In the genomic region with DNA sequence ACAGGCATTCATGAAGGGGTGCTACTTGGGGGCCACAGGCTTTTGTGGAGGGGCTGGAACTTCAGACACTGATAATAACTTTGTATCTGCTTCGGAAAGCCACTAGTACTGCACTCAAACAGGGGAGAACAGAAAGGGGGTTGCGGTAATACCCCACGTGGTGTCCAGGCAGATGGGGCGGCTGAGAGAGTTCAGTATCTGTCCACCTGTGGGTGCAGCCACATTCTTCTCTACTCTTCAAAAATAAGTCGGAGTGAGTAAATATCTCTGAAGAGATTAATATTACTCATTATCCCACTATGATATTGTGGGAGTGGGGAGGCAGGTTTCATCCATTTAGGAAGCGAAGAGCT, we compare ENCODE assay signal across 9 cellular contexts.
DNase-seq lines count a peak whose midpoint lies in the region; ATAC-seq and TF ChIP-seq lines count a peak whose summit lies in the region.
"Had no signal": no experiment of that assay in that cellular context is flagged by ENCODE, and none has a peak within 500 bp of the region (broad histone marks: within the 10 kb centered on the region; RNA-seq: fewer than 3 reads in every experiment).

No MANE protein-coding gene starts in this region.

- CTCF ChIA-PET in mammary epithelial cell (lab: Charles Lee; ENCODE audit: low non-redundant PET), result no interaction called here

- no peaks in the 10 kb centered on the region for H3K36me3 Mint-ChIP-seq in neural progenitor cell

- H3K79me2 ChIP-seq in mammary epithelial cell (ENCODE audit: insufficient read depth, low read length) (no peaks in the 10 kb centered on the region), neural progenitor cell (ENCODE audit: low read depth) (no peaks in the 10 kb centered on the region)

- no TSS peak for BruUV-seq in mammary epithelial cell (replicated peaks; lab: Mats Ljungman, UMichigan)

- no peaks in the 10 kb centered on the region for H4K20me1 ChIP-seq in mammary epithelial cell (ENCODE audit: insufficient read depth, low read length)
- H4K20me1 ChIP-seq in neural progenitor cell (ENCODE audit: low read depth), result no peaks in the 10 kb centered on the region

- H3K4me1 ChIP-seq in BE2C, result peaks cover 61% of the 10 kb centered on the region
- H3K4me1 ChIP-seq in HUES48 (ENCODE audit: control insufficient read depth, insufficient read depth, low read length), result peaks cover 67% of the 10 kb centered on the region
- peaks cover 53% of the 10 kb centered on the region for H3K4me1 ChIP-seq in mammary epithelial cell (ENCODE audit: insufficient read depth, low read length)
- peaks cover 80% of the 10 kb centered on the region for H3K4me1 ChIP-seq in neural progenitor cell

- peaks cover 12% of the 10 kb centered on the region for H3K27me3 Mint-ChIP-seq in neural progenitor cell (ENCODE audit: insufficient read depth, low read depth)

- H3K4me3 ChIP-seq in BE2C (ENCODE audit: low read depth, low read length), result peak overlapping the region; percentile 54
- peak overlapping the region; percentile 57 for H3K4me3 ChIP-seq in HUES48 (ENCODE audit: low read depth, low read length)
- no peak overlapping the region for H3K4me3 ChIP-seq in mammary epithelial cell (replicated peaks in 1 of 3; ENCODE audit: insufficient read depth in 1 of 3, low read depth in 2 of 3, low read length in 3 of 3)
- H3K4me3 ChIP-seq in neural progenitor cell, result peak overlapping the region; percentile 46

- peak overlapping the region; percentile 92 for H3K4me3 Mint-ChIP-seq in neural progenitor cell

- intact Hi-C loops in mammary epithelial cell (cut with micrococcal nuclease), result loop anchor here (5.0 kb wide), 3 partner anchors 119 to 426 kb away; partner anchors contain the start of gene ATG10

- H3K4me2 ChIP-seq in mammary epithelial cell (ENCODE audit: insufficient read depth, low read depth, low read length), result no peak overlapping the region
- H3K4me2 ChIP-seq in neural progenitor cell, result peak overlapping the region; percentile 76

- H3K9me3 ChIP-seq in BE2C (no peaks in the 10 kb centered on the region), HUES48 (ENCODE audit: control insufficient read depth, insufficient read depth, low read length) (no peaks in the 10 kb centered on the region), mammary epithelial cell (replicated peaks; ENCODE audit: insufficient read depth, low read length) (no peaks in the 10 kb centered on the region), neural progenitor cell (ENCODE audit: low read depth) (no peaks in the 10 kb centered on the region)

- DNase-seq in BE2C (no peak), mammary epithelial cell (no peak), neural progenitor cell (ENCODE audit: low spot score) (peak; percentile 14), NCI-H748 treated with DMSO at 0.1 percent for 48 hours (lab: John Stamatoyannopoulos, UW) (no peak), left lobe of liver (ENCODE audit: low spot score) (no peak)
- DNase-seq: foreskin keratinocyte had no signal

- H3K9me3 Mint-ChIP-seq in neural progenitor cell, result peaks cover 4% of the 10 kb centered on the region

- H3K9ac ChIP-seq in HUES48 (ENCODE audit: low read depth, low read length), result 0 out of 2 replicates have a peak overlapping the region, but pooled peaks have one; percentile 15
- no peak overlapping the region for H3K9ac ChIP-seq in mammary epithelial cell (ENCODE audit: insufficient read depth, low read length)
- H3K9ac ChIP-seq in neural progenitor cell, result no peak overlapping the region

- dilution Hi-C loops in mammary epithelial cell (cut with HindIII; ENCODE audit: low sequenced_read_pairs), result no loop called here

- TF ChIP-seq CTCF in BE2C (IDR thresholded peaks at IDR 0.05; ENCODE audit: low read depth, low read length) (no peak), mammary epithelial cell (conservative IDR thresholded peaks at IDR 0.05 in 1 of 2, IDR thresholded peaks at IDR 0.05 in 1 of 2; ENCODE audit: extremely low read depth in 1 of 2, insufficient read depth in 1 of 2, low read depth in 1 of 2, low read length in 2 of 2) (no peak), neural progenitor cell (IDR thresholded peaks at IDR 0.05) (no peak)

- H3K27ac ChIP-seq in HUES48 (ENCODE audit: low read depth, low read length), result peak overlapping the region; percentile 87
- H3K27ac ChIP-seq in mammary epithelial cell (ENCODE audit: insufficient read depth, low read depth, low read length), result no peak overlapping the region
- peak overlapping the region; percentile 98 for H3K27ac ChIP-seq in neural progenitor cell
- H3K27ac ChIP-seq: foreskin keratinocyte had no signal

- peak overlapping the region; percentile 72 for H2AFZ ChIP-seq in mammary epithelial cell (ENCODE audit: low read depth, low read length)
- H2AFZ ChIP-seq in neural progenitor cell (replicated peaks), result no peak overlapping the region

- peaks cover 85% of the 10 kb centered on the region for H3K4me1 Mint-ChIP-seq in neural progenitor cell

- 87% methylated on average over 6 of the region's 6 CpGs for WGBS in mammary epithelial cell (ENCODE audit: low coverage, missing lambda C conversion rate)

- H3K27me3 ChIP-seq in BE2C, result no peaks in the 10 kb centered on the region
- no peaks in the 10 kb centered on the region for H3K27me3 ChIP-seq in HUES48 (ENCODE audit: control insufficient read depth, insufficient read depth, low read length)
- H3K27me3 ChIP-seq in mammary epithelial cell (ENCODE audit: insufficient read depth, low read length), result no peaks in the 10 kb centered on the region
- H3K27me3 ChIP-seq in neural progenitor cell, result no peaks in the 10 kb centered on the region
- H3K27me3 ChIP-seq: foreskin keratinocyte had no signal

- peaks cover 55% of the 10 kb centered on the region for H3F3A ChIP-seq in neural progenitor cell (ENCODE audit: low read depth)

- ATAC-seq in HG03354 (IDR thresholded peaks at IDR 0.05; ENCODE audit: poor library complexity, severe bottlenecking, unreplicated experiment) (no peak), HG03342 (IDR thresholded peaks at IDR 0.05; ENCODE audit: unreplicated experiment) (no peak), left lobe of liver (no peak)
- ATAC-seq: foreskin keratinocyte had no signal

- in situ Hi-C loops in mammary epithelial cell (cut with MboI; ENCODE audit: low sequenced_read_pairs in 2 of 2), result loop anchor here in 1 of 2 donors (5.0 kb wide), 1 partner anchor 101 kb away; the partner anchor contains the start of gene SSBP2

- H3K36me3 ChIP-seq in BE2C (no peaks in the 10 kb centered on the region), HUES48 (ENCODE audit: control insufficient read depth, insufficient read depth, low read length) (no peaks in the 10 kb centered on the region), mammary epithelial cell (ENCODE audit: insufficient read depth, low read length) (no peaks in the 10 kb centered on the region), neural progenitor cell (no peaks in the 10 kb centered on the region)

- peak overlapping the region; percentile 98 for H3K27ac Mint-ChIP-seq in neural progenitor cell

Comparison
In these comparisons a context has a peak if more than half of its experiments do, and no peak if none do; other contexts are left out.
1. H3K4me3 ChIP-seq: peak in BE2C (single experiment), HUES48 (single experiment) and neural progenitor cell (single experiment); none in mammary epithelial cell (0 of 3).